Comparison of ENCODE assay signal across 11 cellular contexts in the genomic region with DNA sequence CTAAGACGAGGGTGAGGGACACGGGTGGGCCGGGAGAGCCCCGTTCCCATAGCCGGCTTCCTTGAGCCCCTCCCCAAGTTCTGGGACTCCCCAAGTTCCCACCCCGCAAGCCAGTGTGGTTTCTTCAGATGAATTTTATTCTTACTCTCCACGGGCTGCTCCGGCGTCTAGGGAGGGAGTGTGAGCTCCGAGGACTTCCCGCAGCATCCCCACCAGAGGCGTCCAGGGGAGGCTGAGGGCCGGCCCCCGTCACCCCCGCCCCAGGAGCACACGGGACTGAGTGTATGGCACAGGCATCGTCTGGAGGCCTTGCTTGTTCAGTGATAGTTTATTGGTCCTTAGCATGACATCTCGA. TPM values are rescaled to one million over a fixed set of nuclear protein-coding genes. Genes with fewer than 3 reads are reported as not detected.
DNase-seq lines count a peak whose midpoint lies in the region; ATAC-seq and TF ChIP-seq lines count a peak whose summit lies in the region.
"Had no signal": no experiment of that assay in that cellular context is flagged by ENCODE, and none has a peak within 500 bp of the region (broad histone marks: within the 10 kb centered on the region; RNA-seq: fewer than 3 reads in every experiment).

No MANE protein-coding gene starts in this region.

- WGBS in hepatocyte (ENCODE audit: low lambda C conversion rate, missing lambda C conversion rate), result 28% methylated on average over 18 of the region's 18 CpGs
- 21% methylated on average over 16 of the region's 18 CpGs for WGBS in smooth muscle cell (ENCODE audit: low lambda C conversion rate)

- ATAC-seq in activated T-helper 17 cell treated with anti-CD3 and anti-CD28 coated beads, Interleukin-2, amount 50 U/mL, for 72 hours (replicated peaks), result no peak
- ATAC-seq: A549 had no signal

- no peaks in the 10 kb centered on the region for H3K9me3 ChIP-seq in hepatocyte (ENCODE audit: low read depth)
- no peaks in the 10 kb centered on the region for H3K9me3 ChIP-seq in smooth muscle cell (replicated peaks; ENCODE audit: low read depth)
- H3K9me3 ChIP-seq in CD4-positive, alpha-beta memory T cell (ENCODE audit: control insufficient read depth in 1 of 2, low read length in 2 of 2), result no peaks in the 10 kb centered on the region
- H3K9me3 ChIP-seq: A549, prostate gland had no signal

- H3K9ac ChIP-seq in smooth muscle cell (ENCODE audit: low read depth), result no peak overlapping the region

- POLR2A ChIA-PET in CD4-positive, alpha-beta memory T cell (lab: Charles Lee; ENCODE audit: partially characterized antibody), result no interaction called here

- H3K4me1 ChIP-seq in hepatocyte (ENCODE audit: insufficient read depth) (peaks cover 8% of the 10 kb centered on the region), smooth muscle cell (ENCODE audit: low read depth) (peaks cover 7% of the 10 kb centered on the region)
- peaks cover 10% of the 10 kb centered on the region for H3K4me1 ChIP-seq in CD4-positive, alpha-beta memory T cell (ENCODE audit: insufficient read depth, low read length)
- H3K4me1 ChIP-seq: prostate gland had no signal

- H3K4me1 Mint-ChIP-seq in T-helper 2 cell treated with Interferon-gamma antibody and Interleukin-4, amounts not matched to agents 5 μg/mL and 100 μg/mL, for 36 hours (ENCODE audit: low read depth), result peaks cover 2% of the 10 kb centered on the region
- no peaks in the 10 kb centered on the region for H3K4me1 Mint-ChIP-seq in activated T-helper 17 cell treated with anti-CD3 and anti-CD28 coated beads, Interleukin-2, amount 50 U/mL, for 72 hours
- H3K4me1 Mint-ChIP-seq in CD4-positive, alpha-beta memory T cell, result no peaks in the 10 kb centered on the region

- H3K27me3 ChIP-seq in hepatocyte (peaks cover 34% of the 10 kb centered on the region), smooth muscle cell (ENCODE audit: low read depth) (peaks cover 26% of the 10 kb centered on the region)
- peaks cover 7% of the 10 kb centered on the region for H3K27me3 ChIP-seq in CD4-positive, alpha-beta memory T cell (ENCODE audit: insufficient read depth, low read length)

- H3K36me3 Mint-ChIP-seq in T-helper 2 cell treated with Interferon-gamma antibody and Interleukin-4, amounts not matched to agents 5 μg/mL and 100 μg/mL, for 36 hours (ENCODE audit: low read depth), result no peaks in the 10 kb centered on the region
- peaks cover 18% of the 10 kb centered on the region for H3K36me3 Mint-ChIP-seq in activated T-helper 17 cell treated with anti-CD3 and anti-CD28 coated beads, Interleukin-2, amount 50 U/mL, for 72 hours (ENCODE audit: low read depth)
- peaks cover 10 to 12% of the 10 kb centered on the region in 2 donors for H3K36me3 Mint-ChIP-seq in CD4-positive, alpha-beta memory T cell

- H3K4me2 ChIP-seq in hepatocyte, result peak overlapping the region; percentile 70
- peak overlapping the region; percentile 85 for H3K4me2 ChIP-seq in smooth muscle cell
- H3K4me2 ChIP-seq: A549 had no signal

- no peak for DNase-seq in T-helper 2 cell treated with Interferon-gamma antibody and Interleukin-4, amounts not matched to agents 5 μg/mL and 100 μg/mL, for 36 hours (ENCODE audit: low spot score)
- no peak for DNase-seq in T-helper 2 cell
- no peak for DNase-seq in hepatocyte (ENCODE audit: low spot score)
- no peak for DNase-seq in smooth muscle cell (lab: John Stamatoyannopoulos, UW; ENCODE audit: unreplicated experiment)
- no peak for DNase-seq in T-helper 9 cell
- no peak for DNase-seq in CD4-positive, alpha-beta memory T cell
- DNase-seq in stimulated activated CD4-positive, alpha-beta T cell treated with anti-CD3 and anti-CD28 coated beads, Interleukin-4, amount 100 ng/mL, for 24 hours, result no peak
- DNase-seq: activated CD4-positive, alpha-beta T cell treated with anti-CD3 and anti-CD28 coated beads, Interleukin-2, amount 10 ng/mL, durations not matched to agents 7 days and 5 days had no signal

- peaks cover 25% of the 10 kb centered on the region for H3K27me3 Mint-ChIP-seq in T-helper 2 cell treated with Interferon-gamma antibody and Interleukin-4, amounts not matched to agents 5 μg/mL and 100 μg/mL, for 36 hours (ENCODE audit: low read depth)
- H3K27me3 Mint-ChIP-seq in activated T-helper 17 cell treated with anti-CD3 and anti-CD28 coated beads, Interleukin-2, amount 50 U/mL, for 72 hours, result peaks cover 12% of the 10 kb centered on the region
- peaks cover 3 to 15% of the 10 kb centered on the region in 2 donors for H3K27me3 Mint-ChIP-seq in CD4-positive, alpha-beta memory T cell

- H2AFZ ChIP-seq in hepatocyte, result no peak overlapping the region
- H2AFZ ChIP-seq in smooth muscle cell (ENCODE audit: low read depth), result no peak overlapping the region

- H3K4me3 Mint-ChIP-seq in T-helper 2 cell treated with Interferon-gamma antibody and Interleukin-4, amounts not matched to agents 5 μg/mL and 100 μg/mL, for 36 hours, result peak overlapping the region; percentile 7
- peak overlapping the region; percentile 23 for H3K4me3 Mint-ChIP-seq in activated T-helper 17 cell treated with anti-CD3 and anti-CD28 coated beads, Interleukin-2, amount 50 U/mL, for 72 hours
- peak overlapping the region in 4 of 8 donors; percentile 17 to 71 (median 34) for H3K4me3 Mint-ChIP-seq in CD4-positive, alpha-beta memory T cell

- H3K27ac ChIP-seq in hepatocyte (no peak overlapping the region), smooth muscle cell (ENCODE audit: low read depth) (no peak overlapping the region)
- no peak overlapping the region for H3K27ac ChIP-seq in CD4-positive, alpha-beta memory T cell (ENCODE audit: low read depth, low read length)
- H3K27ac ChIP-seq: A549, prostate gland had no signal

- no peaks in the 10 kb centered on the region for H3K9me2 ChIP-seq in hepatocyte (replicated peaks; ENCODE audit: insufficient read depth)

- intact Hi-C loops in CD4-positive, alpha-beta memory T cell (cut with micrococcal nuclease), result no loop called here

- no peak overlapping the region for H3K27ac Mint-ChIP-seq in T-helper 2 cell treated with Interferon-gamma antibody and Interleukin-4, amounts not matched to agents 5 μg/mL and 100 μg/mL, for 36 hours
- no peak overlapping the region for H3K27ac Mint-ChIP-seq in activated T-helper 17 cell treated with anti-CD3 and anti-CD28 coated beads, Interleukin-2, amount 50 U/mL, for 72 hours
- H3K27ac Mint-ChIP-seq in CD4-positive, alpha-beta memory T cell, result no peak overlapping the region
- H3K27ac Mint-ChIP-seq: activated CD4-positive, alpha-beta T cell treated with anti-CD3 and anti-CD28 coated beads, Interleukin-2, amount 10 ng/mL, durations not matched to agents 7 days and 5 days had no signal

- TF ChIP-seq CTCF in hepatocyte (IDR thresholded peaks at IDR 0.05; ENCODE audit: poor library complexity) (no peak), smooth muscle cell (IDR thresholded peaks at IDR 0.05; ENCODE audit: borderline replicate concordance, insufficient read depth, poor library complexity, severe bottlenecking) (no peak)

- no peaks in the 10 kb centered on the region for H3K9me3 Mint-ChIP-seq in T-helper 2 cell treated with Interferon-gamma antibody and Interleukin-4, amounts not matched to agents 5 μg/mL and 100 μg/mL, for 36 hours
- no peaks in the 10 kb centered on the region for H3K9me3 Mint-ChIP-seq in activated T-helper 17 cell treated with anti-CD3 and anti-CD28 coated beads, Interleukin-2, amount 50 U/mL, for 72 hours
- H3K9me3 Mint-ChIP-seq in CD4-positive, alpha-beta memory T cell, result no peaks in the 10 kb centered on the region
- H3K9me3 Mint-ChIP-seq: activated CD4-positive, alpha-beta T cell treated with anti-CD3 and anti-CD28 coated beads, Interleukin-2, amount 10 ng/mL, durations not matched to agents 7 days and 5 days had no signal

- CTCF ChIA-PET in CD4-positive, alpha-beta memory T cell (lab: Charles Lee; ENCODE audit: partially characterized antibody), result interaction anchor here (1.0 to 3.3 kb wide), 3 partner anchors 9 to 68 kb away, joined by 3 to 15 read pairs (median 3); no protein-coding TSS in a partner anchor

- H3K79me2 ChIP-seq in hepatocyte, result no peaks in the 10 kb centered on the region
- H3K79me2 ChIP-seq in smooth muscle cell (ENCODE audit: low read depth), result no peaks in the 10 kb centered on the region

- H3K36me3 ChIP-seq in hepatocyte (replicated peaks; ENCODE audit: insufficient read depth, low read depth) (no peaks in the 10 kb centered on the region), smooth muscle cell (ENCODE audit: low read depth) (no peaks in the 10 kb centered on the region)
- peaks cover 3% of the 10 kb centered on the region for H3K36me3 ChIP-seq in CD4-positive, alpha-beta memory T cell (ENCODE audit: insufficient read depth, low read length)
- H3K36me3 ChIP-seq: prostate gland had no signal

- H3K4me3 ChIP-seq in hepatocyte, result no peak overlapping the region
- peak overlapping the region; percentile 38 for H3K4me3 ChIP-seq in smooth muscle cell
- no peak overlapping the region for H3K4me3 ChIP-seq in CD4-positive, alpha-beta memory T cell (ENCODE audit: low read length in 2 of 2)
- H3K4me3 ChIP-seq: A549, prostate gland had no signal

- H3F3A ChIP-seq in smooth muscle cell (ENCODE audit: low read depth), result peaks cover 6% of the 10 kb centered on the region

- H4K20me1 ChIP-seq in hepatocyte (ENCODE audit: insufficient read depth, poor library complexity, severe bottlenecking), result no peaks in the 10 kb centered on the region
- peaks cover 16% of the 10 kb centered on the region for H4K20me1 ChIP-seq in smooth muscle cell (ENCODE audit: low read depth)

RNA-seq across cellular contexts. Expression of a gene that starts 10.0 kb away (rescaled TPM):
- total RNA-seq in activated T-helper 17 cell treated with anti-CD3 and anti-CD28 coated beads, Interleukin-2, amount 50 U/mL, for 72 hours, result 1 to 10 TPM in 1 of 2 donors, under 1 TPM in 1; 0.26 to 2.0 TPM
- total RNA-seq in hepatocyte (0.28 and 0.37 TPM in 2 replicates), smooth muscle cell (0.27 and 0.45 TPM in 2 replicates)
- polyA plus RNA-seq in hepatocyte (1.3 and 2.3 TPM in 2 replicates), smooth muscle cell (1.5 and 3.4 TPM in 2 replicates)
- under 1 TPM; 0.35 to 0.83 TPM for total RNA-seq in CD4-positive, alpha-beta memory T cell
- under 1 TPM in 1 of 2 donors, not detected in 1; 0.37 TPM for polyA plus RNA-seq in CD4-positive, alpha-beta memory T cell

RNA-seq across cellular contexts. Expression of a gene that starts 39.7 kb away (rescaled TPM):
- 10 to 100 TPM; 45.0 to 85.6 TPM for total RNA-seq in activated T-helper 17 cell treated with anti-CD3 and anti-CD28 coated beads, Interleukin-2, amount 50 U/mL, for 72 hours
- total RNA-seq in hepatocyte, result 27.8 and 33.5 TPM in 2 replicates
- 48.2 and 73.9 TPM in 2 replicates for polyA plus RNA-seq in hepatocyte
- 18.9 and 20.4 TPM in 2 replicates for total RNA-seq in smooth muscle cell
- 51.6 and 55.8 TPM in 2 replicates for polyA plus RNA-seq in smooth muscle cell
- total RNA-seq in CD4-positive, alpha-beta memory T cell, result 10 to 100 TPM; 46.7 to 46.8 TPM
- polyA plus RNA-seq in CD4-positive, alpha-beta memory T cell, result 10 to 100 TPM; 48.1 to 75.9 TPM

RNA-seq across cellular contexts. Expression of a gene that starts 44.5 kb away (rescaled TPM):
- total RNA-seq in activated T-helper 17 cell treated with anti-CD3 and anti-CD28 coated beads, Interleukin-2, amount 50 U/mL, for 72 hours, result 10 to 100 TPM; 67.7 to 71.2 TPM
- total RNA-seq in hepatocyte, result 92.9 and 95.2 TPM in 2 replicates
- polyA plus RNA-seq in hepatocyte, result 154 and 159 TPM in 2 replicates
- 20.4 and 55.4 TPM in 2 replicates for total RNA-seq in smooth muscle cell
- 48.0 and 66.6 TPM in 2 replicates for polyA plus RNA-seq in smooth muscle cell
- total RNA-seq in CD4-positive, alpha-beta memory T cell, result 10 to 100 TPM; 55.6 to 61.0 TPM
- polyA plus RNA-seq in CD4-positive, alpha-beta memory T cell, result 10 to 100 TPM; 35.2 to 53.6 TPM
